ENCODE assay signal across 8 cellular contexts in the genomic region with DNA sequence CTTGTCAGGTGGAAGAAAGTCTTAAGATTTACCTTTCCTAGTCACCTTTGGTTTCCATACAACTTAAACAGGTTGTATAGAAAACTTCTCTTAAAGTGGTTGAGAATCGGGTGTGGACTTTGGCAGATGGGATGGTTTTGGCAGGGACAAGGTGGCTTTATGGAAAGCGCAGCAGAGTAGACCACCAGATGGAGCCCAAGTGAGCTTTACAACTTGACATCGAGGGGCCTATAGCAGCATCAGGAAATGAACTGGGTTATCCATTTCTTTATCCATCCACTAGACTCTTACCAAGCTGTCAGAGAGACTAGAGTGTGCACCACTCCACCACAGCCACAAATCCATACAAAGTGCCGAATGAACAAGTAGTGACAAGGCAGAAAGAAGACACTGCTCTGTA.
DNase-seq lines count a peak whose midpoint lies in the region; ATAC-seq and TF ChIP-seq lines count a peak whose summit lies in the region.

No MANE protein-coding gene starts in this region.

- peak overlapping the region; percentile 43 for H3K4me3 Mint-ChIP-seq in activated naive CD8-positive, alpha-beta T cell treated with anti-CD3 and anti-CD28 coated beads, Interleukin-2, amount 50 U/mL, for 24 hours

- ATAC-seq in HG03159 (IDR thresholded peaks at IDR 0.05; ENCODE audit: unreplicated experiment), result peak; percentile 73
- ATAC-seq in activated naive CD8-positive, alpha-beta T cell treated with anti-CD3 and anti-CD28 coated beads, Interleukin-2, amount 50 U/mL, for 24 hours, result peak; percentile 91
- no peak for ATAC-seq in HG02973 (IDR thresholded peaks at IDR 0.05; ENCODE audit: unreplicated experiment)

- no peaks in the 10 kb centered on the region for H3K36me3 Mint-ChIP-seq in activated naive CD8-positive, alpha-beta T cell treated with anti-CD3 and anti-CD28 coated beads, Interleukin-2, amount 50 U/mL, for 24 hours (ENCODE audit: low read depth)

- no peaks in the 10 kb centered on the region for H3K36me3 ChIP-seq in kidney epithelial cell (ENCODE audit: control insufficient read depth, insufficient read depth, low read length)

- peak overlapping the region; percentile 49 for H3K27ac Mint-ChIP-seq in activated naive CD8-positive, alpha-beta T cell treated with anti-CD3 and anti-CD28 coated beads, Interleukin-2, amount 50 U/mL, for 24 hours

- H3K4me3 ChIP-seq in GM12875 (ENCODE audit: low read depth, low read length), result no peak overlapping the region
- no peak overlapping the region for H3K4me3 ChIP-seq in kidney epithelial cell (ENCODE audit: low read depth, low read length)

- H3K27me3 Mint-ChIP-seq in activated naive CD8-positive, alpha-beta T cell treated with anti-CD3 and anti-CD28 coated beads, Interleukin-2, amount 50 U/mL, for 24 hours, result no peaks in the 10 kb centered on the region

- peaks cover 58% of the 10 kb centered on the region for H3K4me1 Mint-ChIP-seq in activated naive CD8-positive, alpha-beta T cell treated with anti-CD3 and anti-CD28 coated beads, Interleukin-2, amount 50 U/mL, for 24 hours

- peak; percentile 26 for DNase-seq in A172 (ENCODE audit: low spot score)
- DNase-seq in RPMI7951 (ENCODE audit: low read depth), result peak; percentile 66
- peak; percentile 63 for DNase-seq in activated naive CD8-positive, alpha-beta T cell treated with anti-CD3 and anti-CD28 coated beads, Interleukin-2, amount 50 U/mL, for 24 hours
- peak; percentile 10 for DNase-seq in kidney epithelial cell (ENCODE audit: low read depth)
- peak; percentile 62 for DNase-seq in stimulated activated CD8-positive, alpha-beta memory T cell treated with anti-CD3 and anti-CD28 coated beads, Interleukin-4, amount 100 ng/mL, for 48 hours

- peak; percentile 62 for TF ChIP-seq CTCF in GM12875 (IDR thresholded peaks at IDR 0.05; ENCODE audit: borderline replicate concordance, insufficient read depth, low read depth, low read length)
- peak; percentile 63 for TF ChIP-seq CTCF in kidney epithelial cell (IDR thresholded peaks at IDR 0.05; ENCODE audit: insufficient read depth, low read length, poor library complexity, severe bottlenecking)

- no peaks in the 10 kb centered on the region for H3K9me3 Mint-ChIP-seq in activated naive CD8-positive, alpha-beta T cell treated with anti-CD3 and anti-CD28 coated beads, Interleukin-2, amount 50 U/mL, for 24 hours

- H3K27me3 ChIP-seq in kidney epithelial cell (ENCODE audit: control insufficient read depth, insufficient read depth, low read length), result no peaks in the 10 kb centered on the region

Comparison
In these comparisons a context has a peak if more than half of its experiments do, and no peak if none do; other contexts are left out.
1. DNase-seq: peak in every context shown above with its lines; median percentile 66 in RPMI7951; 63 in activated naive CD8-positive, alpha-beta T cell treated with anti-CD3 and anti-CD28 coated beads, Interleukin-2, amount 50 U/mL, for 24 hours; 62 in stimulated activated CD8-positive, alpha-beta memory T cell treated with anti-CD3 and anti-CD28 coated beads, Interleukin-4, amount 100 ng/mL, for 48 hours; 26 in A172; 10 in kidney epithelial cell.